15 cellular contexts compared by ENCODE assay signal in the genomic region with DNA sequence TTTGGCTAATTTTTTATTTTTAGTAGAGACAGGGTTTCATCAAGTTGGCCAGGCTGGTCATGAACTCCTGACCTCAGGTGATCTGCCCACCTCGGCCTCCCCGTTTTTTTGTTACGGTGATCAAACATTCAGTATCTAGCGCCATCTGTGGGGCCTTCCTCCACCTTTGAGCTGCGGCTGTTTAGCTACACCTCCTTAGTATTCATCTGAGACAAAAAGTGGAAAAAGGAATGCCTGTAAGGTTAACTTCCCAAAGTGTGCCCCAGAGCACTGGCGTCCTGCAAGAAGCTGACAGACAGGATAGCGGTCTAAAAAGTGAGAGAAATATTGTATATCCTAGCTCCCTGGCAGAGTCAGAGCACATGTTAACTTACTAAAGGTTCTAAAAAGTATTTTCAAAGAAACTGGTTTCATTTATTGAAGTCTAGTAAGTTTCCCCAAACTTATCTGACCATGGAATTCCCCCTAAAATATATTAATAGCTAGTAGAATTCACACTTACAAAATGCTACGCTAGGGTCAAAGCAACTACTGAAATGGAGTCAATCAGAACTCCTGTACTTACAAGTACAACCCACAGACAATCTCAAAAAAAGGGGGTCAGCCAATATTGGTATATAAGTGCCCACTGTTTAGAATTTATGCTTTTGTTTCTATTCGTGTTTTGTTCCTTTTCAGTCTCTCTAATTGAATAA. TPM values are rescaled to one million over a fixed set of nuclear protein-coding genes. Genes with fewer than 3 reads are reported as not detected.
DNase-seq lines count a peak whose midpoint lies in the region; ATAC-seq and TF ChIP-seq lines count a peak whose summit lies in the region.
"Had no signal": no experiment of that assay in that cellular context is flagged by ENCODE, and none has a peak within 500 bp of the region (broad histone marks: within the 10 kb centered on the region; RNA-seq: fewer than 3 reads in every experiment).

No MANE protein-coding gene starts in this region.

- peak overlapping the region; percentile 94 for H3K27ac Mint-ChIP-seq in activated CD4-positive, alpha-beta T cell treated with anti-CD3 and anti-CD28 coated beads for 36 hours
- peak overlapping the region; percentile 67 for H3K27ac Mint-ChIP-seq in T-helper 1 cell treated with Interleukin-12 subunit alpha and Interleukin-12 subunit beta and Interleukin-4 antibody, amounts not matched to agents 30 μg/mL and 1 μg/mL, for 36 hours
- H3K27ac Mint-ChIP-seq in activated naive CD4-positive, alpha-beta T cell treated with anti-CD3 and anti-CD28 coated beads, Interleukin-2, amount 50 U/mL, for 72 hours = peak overlapping the region; percentile 70 to 95
- H3K27ac Mint-ChIP-seq: activated B cell treated with CpG ODN at 0.5 μM for 24 hours had no signal

- no peaks in the 10 kb centered on the region for H3K36me3 ChIP-seq in osteoblast (ENCODE audit: insufficient read depth, low read length)
- no peaks in the 10 kb centered on the region for H3K36me3 ChIP-seq in brain microvascular endothelial cell (replicated peaks)
- H3K36me3 ChIP-seq: pancreas had no signal

- CTCF ChIA-PET in activated CD4-positive, alpha-beta T cell treated with anti-CD3 and anti-CD28 coated beads for 36 hours (lab: Charles Lee) = interaction anchor here (0.8 to 2.0 kb wide), 18 partner anchors 8 to 147 kb away, joined by 3 to 10 read pairs (median 4); partner anchors contain the start of gene BORCS5

- POLR2A ChIA-PET in activated CD4-positive, alpha-beta T cell treated with anti-CD3 and anti-CD28 coated beads for 36 hours (lab: Charles Lee) = interaction anchor here (0.5 to 1.1 kb wide), 7 partner anchors 18 to 233 kb away, joined by 3 to 8 read pairs (median 4); no protein-coding TSS in a partner anchor

- H3K4me1 Mint-ChIP-seq in activated CD4-positive, alpha-beta T cell treated with anti-CD3 and anti-CD28 coated beads for 36 hours = peaks cover 65% of the 10 kb centered on the region
- peaks cover 50% of the 10 kb centered on the region for H3K4me1 Mint-ChIP-seq in T-helper 1 cell treated with Interleukin-12 subunit alpha and Interleukin-12 subunit beta and Interleukin-4 antibody, amounts not matched to agents 30 μg/mL and 1 μg/mL, for 36 hours (ENCODE audit: low read depth)

- H3K27ac ChIP-seq in osteoblast (ENCODE audit: low read depth, low read length) (no peak overlapping the region), brain microvascular endothelial cell (no peak overlapping the region)
- H3K27ac ChIP-seq: pancreas had no signal

- peaks cover 24% of the 10 kb centered on the region for H3K36me3 Mint-ChIP-seq in activated CD4-positive, alpha-beta T cell treated with anti-CD3 and anti-CD28 coated beads for 36 hours (ENCODE audit: low read depth)
- peaks cover 19% of the 10 kb centered on the region for H3K36me3 Mint-ChIP-seq in T-helper 1 cell treated with Interleukin-12 subunit alpha and Interleukin-12 subunit beta and Interleukin-4 antibody, amounts not matched to agents 30 μg/mL and 1 μg/mL, for 36 hours (ENCODE audit: low read depth)
- peaks cover 0 to 32% of the 10 kb centered on the region in 2 donors for H3K36me3 Mint-ChIP-seq in activated naive CD4-positive, alpha-beta T cell treated with anti-CD3 and anti-CD28 coated beads, Interleukin-2, amount 50 U/mL, for 72 hours

- H3K4me3 Mint-ChIP-seq in activated CD4-positive, alpha-beta T cell treated with anti-CD3 and anti-CD28 coated beads for 36 hours = no peak overlapping the region
- no peak overlapping the region for H3K4me3 Mint-ChIP-seq in T-helper 1 cell treated with Interleukin-12 subunit alpha and Interleukin-12 subunit beta and Interleukin-4 antibody, amounts not matched to agents 30 μg/mL and 1 μg/mL, for 36 hours
- H3K4me3 Mint-ChIP-seq: activated B cell treated with CpG ODN at 0.5 μM for 24 hours had no signal

- H3K27me3 ChIP-seq in osteoblast (ENCODE audit: insufficient read depth, low read length) (no peaks in the 10 kb centered on the region), brain microvascular endothelial cell (replicated peaks) (no peaks in the 10 kb centered on the region)
- H3K27me3 ChIP-seq: heart left ventricle, pancreas had no signal

- peaks cover 8% of the 10 kb centered on the region for H3K79me2 ChIP-seq in osteoblast (ENCODE audit: insufficient read depth, low read length)

- intact Hi-C loops in activated CD4-positive, alpha-beta T cell treated with anti-CD3 and anti-CD28 coated beads for 36 hours (cut with DNase I, micrococcal nuclease) = loop anchor here (1.0 to 10.0 kb wide), 5 partner anchors 17 to 391 kb away; partner anchors contain the start of gene GPRC5A (in 1 of the 2)

- no peaks in the 10 kb centered on the region for H3K9me3 Mint-ChIP-seq in activated CD4-positive, alpha-beta T cell treated with anti-CD3 and anti-CD28 coated beads for 36 hours (ENCODE audit: low read depth)
- no peaks in the 10 kb centered on the region for H3K9me3 Mint-ChIP-seq in T-helper 1 cell treated with Interleukin-12 subunit alpha and Interleukin-12 subunit beta and Interleukin-4 antibody, amounts not matched to agents 30 μg/mL and 1 μg/mL, for 36 hours
- no peaks in the 10 kb centered on the region for H3K9me3 Mint-ChIP-seq in activated naive CD4-positive, alpha-beta T cell treated with anti-CD3 and anti-CD28 coated beads, Interleukin-2, amount 50 U/mL, for 72 hours
- H3K9me3 Mint-ChIP-seq: activated B cell treated with CpG ODN at 0.5 μM for 24 hours had no signal

- H4K20me1 ChIP-seq in osteoblast (ENCODE audit: insufficient read depth, low read length) = no peaks in the 10 kb centered on the region

- DNase-seq in activated CD4-positive, alpha-beta T cell treated with anti-CD3 and anti-CD28 coated beads for 36 hours = peak; percentile 56
- DNase-seq in activated CD4-positive, alpha-beta T cell treated with anti-CD3 and anti-CD28 coated beads for 1 hour = no peak
- DNase-seq in activated naive CD4-positive, alpha-beta T cell treated with anti-CD3 and anti-CD28 coated beads, Interleukin-2, amount 50 U/mL, for 72 hours (ENCODE audit: low spot score in 2 of 2) = no peak
- DNase-seq in osteoblast (ENCODE audit: insufficient read length, low spot score, missing footprints) (peak; percentile 30), brain microvascular endothelial cell (no peak), NCI-H1417 (lab: John Stamatoyannopoulos, UW) (no peak)
- DNase-seq: activated B cell treated with CpG ODN at 0.5 μM for 24 hours, aorta, heart left ventricle, NCI-H510A, pancreas had no signal

- no peak overlapping the region for H3K4me2 ChIP-seq in osteoblast (ENCODE audit: insufficient read depth, low read length)
- H3K4me2 ChIP-seq: A549 had no signal

- ATAC-seq in activated CD4-positive, alpha-beta T cell treated with anti-CD3 and anti-CD28 coated beads for 36 hours = no peak
- no peak for ATAC-seq in activated naive CD4-positive, alpha-beta T cell treated with anti-CD3 and anti-CD28 coated beads, Interleukin-2, amount 50 U/mL, for 72 hours
- ATAC-seq in GM18861 (IDR thresholded peaks at IDR 0.05; ENCODE audit: unreplicated experiment) = no peak
- ATAC-seq: A549, heart left ventricle, pancreas had no signal

- H3K27me3 Mint-ChIP-seq in activated CD4-positive, alpha-beta T cell treated with anti-CD3 and anti-CD28 coated beads for 36 hours = no peaks in the 10 kb centered on the region
- H3K27me3 Mint-ChIP-seq in T-helper 1 cell treated with Interleukin-12 subunit alpha and Interleukin-12 subunit beta and Interleukin-4 antibody, amounts not matched to agents 30 μg/mL and 1 μg/mL, for 36 hours (ENCODE audit: low read depth) = no peaks in the 10 kb centered on the region

- TF ChIP-seq CTCF in osteoblast (IDR thresholded peaks at IDR 0.05; ENCODE audit: extremely low read depth, low read depth, low read length) (no peak), brain microvascular endothelial cell (IDR thresholded peaks at IDR 0.05; ENCODE audit: low read depth, low read length, missing control alignments) (no peak)

- H3K4me3 ChIP-seq in osteoblast (ENCODE audit: insufficient read depth, low read length) = no peak overlapping the region
- H3K4me3 ChIP-seq in brain microvascular endothelial cell (ENCODE audit: low read depth, low read length) = no peak overlapping the region
- H3K4me3 ChIP-seq: A549, heart left ventricle, lung, pancreas had no signal

- no peaks in the 10 kb centered on the region for H3K9me3 ChIP-seq in osteoblast (ENCODE audit: low read depth, low read length)
- H3K9me3 ChIP-seq: A549, heart left ventricle, pancreas had no signal

- in situ Hi-C loops in brain microvascular endothelial cell (cut with HindIII; ENCODE audit: low pct_ligation_motif_present, low sequenced_read_pairs) = no loop called here

- H3K4me1 ChIP-seq in osteoblast (ENCODE audit: insufficient read depth, low read length) = peaks cover 27% of the 10 kb centered on the region

- H2AFZ ChIP-seq in osteoblast (ENCODE audit: low read length) = no peak overlapping the region

RNA-seq across cellular contexts. Expression of gene DUSP16, which starts 59.1 kb away (rescaled TPM):
- total RNA-seq in activated CD4-positive, alpha-beta T cell treated with anti-CD3 and anti-CD28 coated beads for 36 hours = 10 to 100 TPM; 39.3 to 40.4 TPM
- 10 to 100 TPM; 37.4 to 64.8 TPM for total RNA-seq in activated naive CD4-positive, alpha-beta T cell treated with anti-CD3 and anti-CD28 coated beads, Interleukin-2, amount 50 U/mL, for 72 hours
- 5.1 and 5.3 TPM in 2 replicates for total RNA-seq in osteoblast

Comparison
In these comparisons a context has a peak if more than half of its experiments do, and no peak if none do; other contexts are left out.
1. DNase-seq: peak in activated CD4-positive, alpha-beta T cell treated with anti-CD3 and anti-CD28 coated beads for 36 hours (single experiment) and osteoblast (single experiment); none in activated CD4-positive, alpha-beta T cell treated with anti-CD3 and anti-CD28 coated beads for 1 hour (single experiment), activated naive CD4-positive, alpha-beta T cell treated with anti-CD3 and anti-CD28 coated beads, Interleukin-2, amount 50 U/mL, for 72 hours (0 of 2), brain microvascular endothelial cell (single experiment) and NCI-H1417 (0 of 3).
2. Peak in every context shown above with its lines, with median percentiles within 50 percentile points of each other: H3K27ac Mint-ChIP-seq.